ENCODE assay signal across 8 cellular contexts in genomic region chr1:20786310-20787099, GRCh38. TPM values are rescaled to one million over a fixed set of nuclear protein-coding genes. Genes with fewer than 3 reads are reported as not detected.
DNase-seq lines count a peak whose midpoint lies in the region; ATAC-seq, FAIRE-seq and TF ChIP-seq lines count a peak whose summit lies in the region.

No MANE protein-coding gene starts in this region.

- H3K27me3 ChIP-seq in H1 (replicated peaks in 1 of 4; ENCODE audit: control insufficient read depth in 3 of 4, extremely low read depth in 1 of 4, insufficient read depth in 3 of 4, low read length in 3 of 4) = no peaks in the 10 kb centered on the region
- no peaks in the 10 kb centered on the region for H3K27me3 ChIP-seq in mesendoderm (ENCODE audit: insufficient read depth, low read length, poor library complexity)

- H2BK15ac ChIP-seq in H1 (ENCODE audit: low read length) (no peak overlapping the region), mesendoderm (replicated peaks; ENCODE audit: low read depth) (no peak overlapping the region)

- TF ChIP-seq CTCF in H1 (IDR thresholded peaks at IDR 0.05; ENCODE audit: control extremely low read depth in 1 of 3, insufficient read depth in 1 of 3, low read depth in 1 of 3, low read length in 3 of 3) = no peak

- peak overlapping the region; percentile 94 for H4K91ac ChIP-seq in H1 (replicated peaks; ENCODE audit: insufficient read length, low read length)

- H3K79me2 ChIP-seq in H1 (ENCODE audit: control insufficient read depth in 1 of 2, insufficient read depth in 2 of 2, low read length in 2 of 2) (peaks cover 19 to 45% of the 10 kb centered on the region in 2 experiments), mesendoderm (ENCODE audit: control insufficient read depth, insufficient read depth, low read length) (peaks cover 45% of the 10 kb centered on the region)

- FAIRE-seq in H1 (lab: Jason Lieb, UNC) = no peak

- H3K27me3 Mint-ChIP-seq in activated CD8-positive, alpha-beta memory T cell treated with anti-CD3 and anti-CD28 coated beads, Interleukin-2, amount 10 ng/mL, durations not matched to agents 7 days and 5 days = no peaks in the 10 kb centered on the region

- peak overlapping the region; percentile 99 for H3K4me3 Mint-ChIP-seq in activated CD8-positive, alpha-beta memory T cell treated with anti-CD3 and anti-CD28 coated beads, Interleukin-2, amount 10 ng/mL, durations not matched to agents 7 days and 5 days

- no peak for TF ChIP-seq EP300 in H1 (IDR thresholded peaks at IDR 0.05; ENCODE audit: borderline replicate concordance in 1 of 2, low read depth in 2 of 2, low read length in 2 of 2)

- H3K9me3 ChIP-seq in H1 (ENCODE audit: insufficient read depth in 2 of 2, low read depth in 1 of 2, low read length in 1 of 2) = no peaks in the 10 kb centered on the region

- H3K14ac ChIP-seq in H1 (ENCODE audit: insufficient read length) = no peak overlapping the region

- ATAC-seq in GM21367 (IDR thresholded peaks at IDR 0.05; ENCODE audit: unreplicated experiment) = peak; percentile 73
- ATAC-seq in activated CD8-positive, alpha-beta memory T cell treated with anti-CD3 and anti-CD28 coated beads, Interleukin-2, amount 10 ng/mL, durations not matched to agents 7 days and 5 days = peak; percentile 85

- H3K79me1 ChIP-seq in H1 (ENCODE audit: low read depth, low read length) = no peaks in the 10 kb centered on the region
- H3K79me1 ChIP-seq in mesendoderm (ENCODE audit: low read length) = peaks cover 4% of the 10 kb centered on the region

- no peak overlapping the region for H3K4ac ChIP-seq in H1 (replicated peaks; ENCODE audit: insufficient read length, low read depth, low read length)
- peak overlapping the region; percentile 97 for H3K4ac ChIP-seq in mesendoderm (ENCODE audit: low read depth, low read length)

- peaks cover 11% of the 10 kb centered on the region for H3K36me3 Mint-ChIP-seq in activated CD8-positive, alpha-beta memory T cell treated with anti-CD3 and anti-CD28 coated beads, Interleukin-2, amount 10 ng/mL, durations not matched to agents 7 days and 5 days

- TF ChIP-seq POLR2A in H1 (IDR thresholded peaks at IDR 0.05; ENCODE audit: control extremely low read depth in 1 of 2, low read depth in 2 of 2, low read length in 2 of 2) = peak; percentile 63 to 82; a peak in 2 of 3 replicates

- H4K5ac ChIP-seq in H1 (ENCODE audit: insufficient read length, low read depth, low read length) (peak overlapping the region; percentile 94), mesendoderm (ENCODE audit: low read length) (no peak overlapping the region)

- no peak overlapping the region for H2BK12ac ChIP-seq in H1 (ENCODE audit: low read depth, low read length)

- H3K56ac ChIP-seq in H1 (replicated peaks; ENCODE audit: insufficient read length, low read depth, low read length) (peak overlapping the region; percentile 54), mesendoderm (ENCODE audit: low read length) (peak overlapping the region; percentile 100)

- peaks cover 3 to 10% of the 10 kb centered on the region in 2 experiments for H4K20me1 ChIP-seq in H1 (replicated peaks in 1 of 2; ENCODE audit: control insufficient read depth in 1 of 2, insufficient read depth in 2 of 2, low read length in 2 of 2)

- H3K36me3 ChIP-seq in H1 (ENCODE audit: control insufficient read depth in 2 of 4, insufficient read depth in 4 of 4, low read length in 3 of 4) = no peaks in the 10 kb centered on the region
- no peaks in the 10 kb centered on the region for H3K36me3 ChIP-seq in mesendoderm (ENCODE audit: control insufficient read depth, insufficient read depth, low read length)

- no peak overlapping the region for H2BK20ac ChIP-seq in H1 (ENCODE audit: low read length)

- H3K23me2 ChIP-seq in H1 (ENCODE audit: low read depth, low read length) = peaks cover 5% of the 10 kb centered on the region; the same call in 1 of the 2 replicates

- DNase-seq in COLO829 (ENCODE audit: low spot score) (peak; percentile 80), HT1080 (ENCODE audit: low read depth) (peak; percentile 96), NOMO-1 (lab: John Stamatoyannopoulos, UW; ENCODE audit: unreplicated experiment in 2 of 2) (peak; percentile 92 to 99), H1 (ENCODE audit: low read depth in 1 of 2, low spot score in 2 of 2) (peak; percentile 92 to 96), mesendoderm (peak; percentile 99)
- DNase-seq in activated CD8-positive, alpha-beta memory T cell treated with anti-CD3 and anti-CD28 coated beads, Interleukin-2, amount 10 ng/mL, durations not matched to agents 7 days and 5 days = peak; percentile 95
- peak; percentile 97 for DNase-seq in stimulated activated CD8-positive, alpha-beta memory T cell treated with anti-CD3 and anti-CD28 coated beads, Interleukin-12 subunit alpha, Interleukin-12 subunit beta, amount 100 ng/mL, for 4 hours (ENCODE audit: low read depth)

- CTCF ChIA-PET in activated CD8-positive, alpha-beta memory T cell treated with anti-CD3 and anti-CD28 coated beads, Interleukin-2, amount 10 ng/mL, durations not matched to agents 7 days and 5 days (lab: Charles Lee) = interaction anchor here (0.9 to 2.5 kb wide), 10 partner anchors 9 to 548 kb away, joined by 3 to 10 read pairs (median 4); no protein-coding TSS in a partner anchor
- CTCF ChIA-PET in H1 (lab: Charles Lee; ENCODE audit: partially characterized antibody) = interaction anchor here (1.0 to 1.2 kb wide), 3 partner anchors 76 to 547 kb away, joined by 3 to 4 read pairs (median 3); no protein-coding TSS in a partner anchor

- H3K4me3 ChIP-seq in H1 (ENCODE audit: extremely low read depth in 1 of 4, insufficient read depth in 2 of 4, low read depth in 3 of 4, low read length in 4 of 4) (peak overlapping the region; percentile 82 to 99 (median 92)), mesendoderm (ENCODE audit: low read length) (peak overlapping the region; percentile 100)

- H2BK120ac ChIP-seq in H1 (replicated peaks; ENCODE audit: low read depth, low read length) (no peak overlapping the region), mesendoderm (ENCODE audit: low read depth, low read length) (peak overlapping the region; percentile 76)

- H4K8ac ChIP-seq in H1 (ENCODE audit: extremely low read depth, insufficient read depth, low read length) (peak overlapping the region; percentile 90), mesendoderm (ENCODE audit: low read depth, low read length) (peak overlapping the region; percentile 67)

- H3K4me2 ChIP-seq in H1 (ENCODE audit: insufficient read depth in 1 of 2, low read depth in 2 of 2, low read length in 2 of 2) = peak overlapping the region; percentile 66 to 81
- H3K4me2 ChIP-seq in mesendoderm (ENCODE audit: low read length) = peak overlapping the region; percentile 66

- H3K27ac ChIP-seq in H1 (ENCODE audit: low read depth, low read length) = peak overlapping the region; percentile 95
- peak overlapping the region; percentile 100 for H3K27ac ChIP-seq in mesendoderm (ENCODE audit: low read depth, low read length)

- H3K4me1 Mint-ChIP-seq in activated CD8-positive, alpha-beta memory T cell treated with anti-CD3 and anti-CD28 coated beads, Interleukin-2, amount 10 ng/mL, durations not matched to agents 7 days and 5 days = peaks cover 28% of the 10 kb centered on the region

- POLR2A ChIA-PET in H1 (lab: Charles Lee; ENCODE audit: partially characterized antibody) = interaction anchor here (0.7 to 2.0 kb wide), 34 partner anchors 11 to 558 kb away, joined by 3 to 15 read pairs (median 4); partner anchors contain the start of genes DDOST and KIF17

- H2AK5ac ChIP-seq in H1 (ENCODE audit: low read depth, low read length) = no peak overlapping the region
- peak overlapping the region; percentile 43 for H2AK5ac ChIP-seq in mesendoderm (ENCODE audit: low read length)

- no peak overlapping the region; the same call in 1 of the 2 replicates for H2AFZ ChIP-seq in H1 (ENCODE audit: low read length)

- H2BK5ac ChIP-seq in H1 (ENCODE audit: low read depth, low read length) (peak overlapping the region; percentile 95), mesendoderm (ENCODE audit: low read length) (peak overlapping the region; percentile 92)

- no peaks in the 10 kb centered on the region for H3K9me3 Mint-ChIP-seq in activated CD8-positive, alpha-beta memory T cell treated with anti-CD3 and anti-CD28 coated beads, Interleukin-2, amount 10 ng/mL, durations not matched to agents 7 days and 5 days (ENCODE audit: low read depth)

- 1% methylated on average over 51 of the region's 105 CpGs; no CpG with 5 or more reads in 1 of the 2 experiments for WGBS in H1 (ENCODE audit: extremely low coverage in 1 of 2, insufficient coverage in 1 of 2, insufficient read length in 1 of 2, insufficient replicate concordance in 2 of 2, low coverage in 1 of 2, low lambda C conversion rate in 2 of 2, missing lambda C conversion rate in 1 of 2), 2 experiments
- WGBS in mesendoderm (ENCODE audit: extremely low coverage, insufficient coverage, low lambda C conversion rate) = no CpG with 5 or more reads among the region's 105 CpGs

- H3K27ac Mint-ChIP-seq in activated CD8-positive, alpha-beta memory T cell treated with anti-CD3 and anti-CD28 coated beads, Interleukin-2, amount 10 ng/mL, durations not matched to agents 7 days and 5 days = peak overlapping the region; percentile 99

- peak overlapping the region; percentile 84 for H3K18ac ChIP-seq in H1 (ENCODE audit: extremely low read depth, low read length)
- peak overlapping the region; percentile 99 for H3K18ac ChIP-seq in mesendoderm (ENCODE audit: low read length)

- H3K23ac ChIP-seq in H1 (ENCODE audit: insufficient read length) = no peak overlapping the region
- H3K23ac ChIP-seq in mesendoderm (ENCODE audit: low read length) = peak overlapping the region; percentile 80

- no peak for TF ChIP-seq RAD21 in H1 (IDR thresholded peaks at IDR 0.05 in 1 of 2, conservative IDR thresholded peaks at IDR 0.05 in 1 of 2; ENCODE audit: low read depth in 2 of 2, low read length in 2 of 2)

- H3K4me1 ChIP-seq in H1 (replicated peaks in 1 of 4; ENCODE audit: control insufficient read depth in 3 of 4, insufficient read depth in 4 of 4, low read length in 3 of 4) (peaks cover 0 to 6% (median 6%) of the 10 kb centered on the region in 4 experiments; a peak in 3 of 7 replicates), mesendoderm (ENCODE audit: control insufficient read depth, low read depth, low read length) (peaks cover 2% of the 10 kb centered on the region)

- peak overlapping the region; percentile 94 to 99 (median 97) for H3K9ac ChIP-seq in H1 (replicated peaks in 1 of 4; ENCODE audit: extremely low read depth in 1 of 4, low read depth in 3 of 4, low read length in 3 of 4)
- peak overlapping the region; percentile 100 for H3K9ac ChIP-seq in mesendoderm (ENCODE audit: low read length)

RNA-seq across cellular contexts. Expression of gene HP1BP3, which starts 0.6 kb away (rescaled TPM):
- total RNA-seq in HT1080 (2014; rRNA removed; shearing (Covaris generic)) = 128 and 151 TPM in 2 replicates
- polyA plus RNA-seq in HT1080 (2015; cell fraction: cytosol; rRNA removed) = 128 and 155 TPM in 2 replicates
- polyA plus RNA-seq in HT1080 (2015; cell fraction: nucleus; rRNA removed) = 464 and 580 TPM in 2 replicates
- 100 to 1,000 TPM; 295 to 364 TPM for total RNA-seq in activated CD8-positive, alpha-beta memory T cell treated with anti-CD3 and anti-CD28 coated beads, Interleukin-2, amount 10 ng/mL, durations not matched to agents 7 days and 5 days
- total RNA-seq in H1 (2021; fragmentation: NEBNext Ultra II Directional; extraction: Animal tissue kit (Norgen Biotek cat#: 25700)) = 121 and 125 TPM in 2 replicates
- polyA plus RNA-seq in H1 (2011; rRNA removed) = 47.4 and 47.6 TPM in 2 replicates
- 77.7 TPM for polyA plus RNA-seq in H1 (2011; cell fraction: cytosol; rRNA removed)
- polyA plus RNA-seq in H1 (2011; cell fraction: nucleus; rRNA removed) = 62.1 TPM
- 73.1 to 95.8 TPM (median 92.7 TPM) in 4 replicates for polyA plus RNA-seq in H1 (2012, experiment 1 of 2)
- 13.5 TPM for polyA plus RNA-seq in H1 (2012, experiment 2 of 2)
- polyA plus RNA-seq in H1 (2013, experiment 1 of 2) = 74.0 TPM
- polyA plus RNA-seq in H1 (2013, experiment 2 of 2) = 71.2 TPM
- 43.7 and 53.5 TPM in 2 replicates for polyA minus RNA-seq in H1 (2011; rRNA and poly(A)+ RNA removed)
- polyA minus RNA-seq in H1 (2011; cell fraction: cytosol; rRNA and poly(A)+ RNA removed) = 42.9 TPM
- polyA minus RNA-seq in H1 (2011; cell fraction: nucleus; rRNA and poly(A)+ RNA removed) = 113 TPM
- polyA plus RNA-seq in mesendoderm (2013, experiment 1 of 2) = 68.7 TPM
- polyA plus RNA-seq in mesendoderm (2013, experiment 2 of 2) = 69.9 TPM

RNA-seq across cellular contexts. Expression of gene SH2D5, which starts 54.0 kb away (rescaled TPM):
- total RNA-seq in HT1080 (2014; rRNA removed; shearing (Covaris generic)) = 26.9 and 29.1 TPM in 2 replicates
- 10.0 and 11.3 TPM in 2 replicates for polyA plus RNA-seq in HT1080 (2015; cell fraction: cytosol; rRNA removed)
- polyA plus RNA-seq in HT1080 (2015; cell fraction: nucleus; rRNA removed) = 23.3 TPM in 2 replicates
- total RNA-seq in activated CD8-positive, alpha-beta memory T cell treated with anti-CD3 and anti-CD28 coated beads, Interleukin-2, amount 10 ng/mL, durations not matched to agents 7 days and 5 days = not detected
- 18.3 and 18.4 TPM in 2 replicates for total RNA-seq in H1 (2021; fragmentation: NEBNext Ultra II Directional; extraction: Animal tissue kit (Norgen Biotek cat#: 25700))
- polyA plus RNA-seq in H1 (2011; rRNA removed) = 13.2 and 16.7 TPM in 2 replicates
- polyA plus RNA-seq in H1 (2011; cell fraction: cytosol; rRNA removed) = 18.1 TPM
- 56.3 TPM for polyA plus RNA-seq in H1 (2011; cell fraction: nucleus; rRNA removed)
- polyA plus RNA-seq in H1 (2012, experiment 1 of 2) = 15.3 to 22.7 TPM (median 18.5 TPM) in 4 replicates
- 13.8 TPM for polyA plus RNA-seq in H1 (2012, experiment 2 of 2)
- 8.4 TPM for polyA plus RNA-seq in H1 (2013, experiment 1 of 2)
- 8.1 TPM for polyA plus RNA-seq in H1 (2013, experiment 2 of 2)
- 6.4 and 7.4 TPM in 2 replicates for polyA minus RNA-seq in H1 (2011; rRNA and poly(A)+ RNA removed)
- 5.1 TPM for polyA minus RNA-seq in H1 (2011; cell fraction: cytosol; rRNA and poly(A)+ RNA removed)
- 9.6 TPM for polyA minus RNA-seq in H1 (2011; cell fraction: nucleus; rRNA and poly(A)+ RNA removed)
- 2.3 TPM for polyA plus RNA-seq in mesendoderm (2013, experiment 1 of 2)
- polyA plus RNA-seq in mesendoderm (2013, experiment 2 of 2) = 2.2 TPM

Comparison
In these comparisons a context has a peak if more than half of its experiments do, and no peak if none do; other contexts are left out.
1. Peak in every context shown above with its lines: DNase-seq, ATAC-seq, H3K4me3 ChIP-seq and H3K27ac ChIP-seq.
2. RNA of gene SH2D5, which starts 54.0 kb away (total RNA-seq): 26.9 to 29.1 TPM in HT1080 and 18.3 to 18.4 TPM in H1; not detected in activated CD8-positive, alpha-beta memory T cell treated with anti-CD3 and anti-CD28 coated beads, Interleukin-2, amount 10 ng/mL, durations not matched to agents 7 days and 5 days; every median in the first group is over 10 times any median in the second.